ENCODE assay signal across 18 cellular contexts in genomic region chr12:113066806-113067400, GRCh38. TPM values are rescaled to one million over a fixed set of nuclear protein-coding genes. Genes with fewer than 3 reads are reported as not detected.
A peak's percentile ranks its signal among the peaks of the same experiment; 100 is the strongest.
DNase-seq lines count a peak whose midpoint lies in the region; ATAC-seq and TF ChIP-seq lines count a peak whose summit lies in the region.
"Had no signal": no experiment of that assay in that cellular context is flagged by ENCODE, and none has a peak within 500 bp of the region (broad histone marks: within the 10 kb centered on the region; RNA-seq: fewer than 3 reads in every experiment).

No MANE protein-coding gene starts in this region.

- H3K4me3 Mint-ChIP-seq in chondrocyte (ENCODE audit: unreplicated experiment), result no peak overlapping the region
- H3K4me3 Mint-ChIP-seq in stimulated activated naive CD8-positive, alpha-beta T cell treated with anti-CD3 and anti-CD28 coated beads, Interleukin-15, amount 100 ng/mL, for 72 hours, result no peak overlapping the region
- no peak overlapping the region for H3K4me3 Mint-ChIP-seq in CD8-positive, alpha-beta T cell
- H3K4me3 Mint-ChIP-seq: activated CD4-positive, alpha-beta T cell treated with anti-CD3 and anti-CD28 coated beads, Interleukin-2, amount 10 ng/mL, durations not matched to agents 24 days and 14 days; dendritic cell treated with granulocyte-macrophage colony-stimulating factor and Interleukin-4, amounts not matched to agents 40 ng/mL and 50 ng/mL, for 4 days had no signal

- H3K9me3 Mint-ChIP-seq in chondrocyte (ENCODE audit: low read depth), result no peaks in the 10 kb centered on the region
- no peaks in the 10 kb centered on the region for H3K9me3 Mint-ChIP-seq in stimulated activated naive CD8-positive, alpha-beta T cell treated with anti-CD3 and anti-CD28 coated beads, Interleukin-15, amount 100 ng/mL, for 72 hours
- no peaks in the 10 kb centered on the region for H3K9me3 Mint-ChIP-seq in CD8-positive, alpha-beta T cell
- H3K9me3 Mint-ChIP-seq: activated CD4-positive, alpha-beta T cell treated with anti-CD3 and anti-CD28 coated beads, Interleukin-2, amount 10 ng/mL, durations not matched to agents 24 days and 14 days; dendritic cell treated with granulocyte-macrophage colony-stimulating factor and Interleukin-4, amounts not matched to agents 40 ng/mL and 50 ng/mL, for 4 days had no signal

- DNase-seq in NCI-H1092 treated with DMSO at 0.1 percent for 48 hours (lab: John Stamatoyannopoulos, UW) (peak; percentile 38), NCI-H1092 (lab: John Stamatoyannopoulos, UW) (no peak), NCI-H774 (lab: John Stamatoyannopoulos, UW) (peak; percentile 57), chondrocyte (ENCODE audit: low spot score) (peak; percentile 72), osteoblast (ENCODE audit: insufficient read length, low spot score, missing footprints) (peak; percentile 39), SJCRH30 (no peak)
- DNase-seq in stimulated activated naive CD8-positive, alpha-beta T cell treated with anti-CD3 and anti-CD28 coated beads, Interleukin-15, amount 100 ng/mL, for 72 hours, result no peak
- no peak for DNase-seq in CD8-positive, alpha-beta T cell
- DNase-seq: activated CD4-positive, alpha-beta T cell treated with anti-CD3 and anti-CD28 coated beads, Interleukin-2, amount 10 ng/mL, durations not matched to agents 24 days and 14 days; activated gamma-delta T cell; NCI-H1105; NCI-H2081 treated with DMSO at 0.1 percent for 48 hours; NCI-H510A treated with DMSO at 0.1 percent for 48 hours had no signal

- intact Hi-C loops in CD8-positive, alpha-beta T cell (cut with DNase I, micrococcal nuclease), result no loop called here

- no peak for TF ChIP-seq CTCF in chondrocyte (IDR thresholded peaks at IDR 0.05)
- TF ChIP-seq CTCF in osteoblast (IDR thresholded peaks at IDR 0.05; ENCODE audit: extremely low read depth, low read depth, low read length), result no peak
- TF ChIP-seq CTCF in CD8-positive, alpha-beta T cell (IDR thresholded peaks at IDR 0.05), result no peak

- ATAC-seq in stimulated activated naive CD8-positive, alpha-beta T cell treated with anti-CD3 and anti-CD28 coated beads, Interleukin-15, amount 100 ng/mL, for 72 hours, result no peak
- ATAC-seq in CD8-positive, alpha-beta T cell, result no peak

- H3K4me1 Mint-ChIP-seq in chondrocyte (ENCODE audit: low read depth), result no peaks in the 10 kb centered on the region
- H3K4me1 Mint-ChIP-seq in stimulated activated naive CD8-positive, alpha-beta T cell treated with anti-CD3 and anti-CD28 coated beads, Interleukin-15, amount 100 ng/mL, for 72 hours, result peaks cover 66% of the 10 kb centered on the region
- peaks cover 41% of the 10 kb centered on the region for H3K4me1 Mint-ChIP-seq in CD8-positive, alpha-beta T cell (ENCODE audit: low read depth)

- CTCF ChIA-PET in CD8-positive, alpha-beta T cell (lab: Charles Lee), result interaction anchor here (0.6 to 3.1 kb wide), 3 partner anchors 18 to 31 kb away, joined by 3 to 12 read pairs (median 4); no protein-coding TSS in a partner anchor

- POLR2A ChIA-PET in CD8-positive, alpha-beta T cell (lab: Charles Lee), result no interaction called here

- H3K27me3 Mint-ChIP-seq in chondrocyte (ENCODE audit: low read depth), result peaks cover 43% of the 10 kb centered on the region
- no peaks in the 10 kb centered on the region for H3K27me3 Mint-ChIP-seq in stimulated activated naive CD8-positive, alpha-beta T cell treated with anti-CD3 and anti-CD28 coated beads, Interleukin-15, amount 100 ng/mL, for 72 hours
- H3K27me3 Mint-ChIP-seq in CD8-positive, alpha-beta T cell (ENCODE audit: low read depth), result no peaks in the 10 kb centered on the region
- H3K27me3 Mint-ChIP-seq: activated CD4-positive, alpha-beta T cell treated with anti-CD3 and anti-CD28 coated beads, Interleukin-2, amount 10 ng/mL, durations not matched to agents 24 days and 14 days had no signal

- H3K27ac ChIP-seq in osteoblast (ENCODE audit: low read depth, low read length) (no peak overlapping the region), SJCRH30 (no peak overlapping the region)
- H3K27ac ChIP-seq in CD8-positive, alpha-beta T cell (ENCODE audit: low read depth, low read length), result no peak overlapping the region
- H3K27ac ChIP-seq: BLaER1 treated with 17β-estradiol and CSF1 and Interleukin-3, amounts not matched to agents 10 nM and 100 nM; vagina had no signal

- no peak overlapping the region for H3K4me2 ChIP-seq in osteoblast (ENCODE audit: insufficient read depth, low read length)

- H3K27ac Mint-ChIP-seq in chondrocyte (ENCODE audit: unreplicated experiment), result no peak overlapping the region
- H3K27ac Mint-ChIP-seq in stimulated activated naive CD8-positive, alpha-beta T cell treated with anti-CD3 and anti-CD28 coated beads, Interleukin-15, amount 100 ng/mL, for 72 hours, result no peak overlapping the region
- no peak overlapping the region for H3K27ac Mint-ChIP-seq in CD8-positive, alpha-beta T cell
- H3K27ac Mint-ChIP-seq: activated CD4-positive, alpha-beta T cell treated with anti-CD3 and anti-CD28 coated beads, Interleukin-2, amount 10 ng/mL, durations not matched to agents 24 days and 14 days; dendritic cell treated with granulocyte-macrophage colony-stimulating factor and Interleukin-4, amounts not matched to agents 40 ng/mL and 50 ng/mL, for 4 days had no signal

- H3K36me3 ChIP-seq in osteoblast (ENCODE audit: insufficient read depth, low read length), result no peaks in the 10 kb centered on the region
- H3K36me3 ChIP-seq in SJCRH30, result no peaks in the 10 kb centered on the region
- H3K36me3 ChIP-seq in CD8-positive, alpha-beta T cell (ENCODE audit: insufficient read depth, low read length), result no peaks in the 10 kb centered on the region
- H3K36me3 ChIP-seq: vagina had no signal

- H3K9me3 ChIP-seq in osteoblast (ENCODE audit: low read depth, low read length) (no peaks in the 10 kb centered on the region), SJCRH30 (replicated peaks) (no peaks in the 10 kb centered on the region)
- H3K9me3 ChIP-seq in CD8-positive, alpha-beta T cell (ENCODE audit: low read length), result no peaks in the 10 kb centered on the region
- H3K9me3 ChIP-seq: BLaER1 treated with 17β-estradiol and CSF1 and Interleukin-3, amounts not matched to agents 10 nM and 100 nM; vagina had no signal

- H3K4me1 ChIP-seq in osteoblast (ENCODE audit: insufficient read depth, low read length) (no peaks in the 10 kb centered on the region), SJCRH30 (no peaks in the 10 kb centered on the region)
- H3K4me1 ChIP-seq in CD8-positive, alpha-beta T cell (ENCODE audit: insufficient read depth, low read length), result peaks cover 22% of the 10 kb centered on the region

- no peaks in the 10 kb centered on the region for H3K79me2 ChIP-seq in osteoblast (ENCODE audit: insufficient read depth, low read length)

- H3K27me3 ChIP-seq in osteoblast (ENCODE audit: insufficient read depth, low read length) (no peaks in the 10 kb centered on the region), SJCRH30 (peaks cover 11% of the 10 kb centered on the region; the same call in 1 of the 2 replicates)
- H3K27me3 ChIP-seq in CD8-positive, alpha-beta T cell (ENCODE audit: insufficient read depth, low read length), result no peaks in the 10 kb centered on the region
- H3K27me3 ChIP-seq: BLaER1 treated with 17β-estradiol and CSF1 and Interleukin-3, amounts not matched to agents 10 nM and 100 nM; vagina had no signal

- H3K36me3 Mint-ChIP-seq in chondrocyte (ENCODE audit: low read depth), result peaks cover 1% of the 10 kb centered on the region
- H3K36me3 Mint-ChIP-seq in CD8-positive, alpha-beta T cell, result no peaks in the 10 kb centered on the region

- H3K4me3 ChIP-seq in osteoblast (ENCODE audit: insufficient read depth, low read length) (no peak overlapping the region), SJCRH30 (no peak overlapping the region)
- H3K4me3 ChIP-seq in CD8-positive, alpha-beta T cell (ENCODE audit: low read depth, low read length), result no peak overlapping the region
- H3K4me3 ChIP-seq: BLaER1 treated with 17β-estradiol and CSF1 and Interleukin-3, amounts not matched to agents 10 nM and 100 nM; lung; vagina had no signal

- no peaks in the 10 kb centered on the region for H4K20me1 ChIP-seq in osteoblast (ENCODE audit: insufficient read depth, low read length)

- H2AFZ ChIP-seq in osteoblast (ENCODE audit: low read length), result no peak overlapping the region

RNA-seq across cellular contexts. Expression of gene DTX1, which starts 10.4 kb away (rescaled TPM):
- not detected in 3 replicates for total RNA-seq in chondrocyte
- under 0.01 TPM in 2 replicates for total RNA-seq in osteoblast
- total RNA-seq in SJCRH30 (2014; rRNA removed; shearing (Covaris generic)), result not detected in 2 replicates
- total RNA-seq in CD8-positive, alpha-beta T cell, result 1 to 10 TPM; 4.6 to 4.7 TPM
- total RNA-seq: bronchial epithelial cell had no signal

Comparison
In these comparisons a context has a peak if more than half of its experiments do, and no peak if none do; other contexts are left out.
1. DNase-seq: peak in NCI-H1092 treated with DMSO at 0.1 percent for 48 hours (single experiment), NCI-H774 (single experiment), chondrocyte (single experiment) and osteoblast (single experiment); none in NCI-H1092 (single experiment), SJCRH30 (0 of 2), stimulated activated naive CD8-positive, alpha-beta T cell treated with anti-CD3 and anti-CD28 coated beads, Interleukin-15, amount 100 ng/mL, for 72 hours (0 of 2) and CD8-positive, alpha-beta T cell (0 of 7).